In the genomic region with DNA sequence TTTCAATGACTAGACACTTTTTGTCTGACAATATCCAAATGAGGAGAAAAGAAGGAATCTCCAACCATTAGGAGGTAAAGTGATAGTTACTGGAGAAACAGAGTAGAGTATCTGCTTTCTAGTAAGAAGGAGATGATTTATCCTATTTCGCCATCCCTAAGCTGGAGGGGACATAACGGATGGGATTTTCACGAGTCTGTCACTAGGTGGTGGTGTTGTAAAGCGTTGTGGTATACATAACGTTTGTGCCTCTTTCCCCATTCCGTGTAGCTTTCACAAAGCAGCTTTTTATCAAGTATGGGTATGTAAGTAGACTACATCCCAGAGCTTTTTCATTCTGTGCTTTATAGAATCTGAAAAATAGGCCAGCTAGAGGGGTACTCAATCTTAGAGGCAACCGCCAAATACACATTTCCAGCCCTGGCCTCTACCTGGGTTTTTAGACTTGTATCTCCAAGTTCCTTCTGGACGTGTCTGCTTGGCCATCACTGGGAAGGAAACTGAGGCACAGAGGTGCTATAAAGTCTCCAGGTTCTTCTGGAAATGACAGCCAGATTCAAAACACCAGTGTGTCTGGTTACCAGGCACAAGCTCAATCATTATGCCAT, we compare ENCODE assay signal across 1 cellular context.
TF ChIP-seq lines count a peak whose summit lies in the region.

No MANE protein-coding gene starts in this region.

TF ChIP-seq in GM23338, 12 proteins besides CTCF, POLR2A, EP300 and RAD21 (continued from another document):
- TF ChIP-seq, protein P1, sequence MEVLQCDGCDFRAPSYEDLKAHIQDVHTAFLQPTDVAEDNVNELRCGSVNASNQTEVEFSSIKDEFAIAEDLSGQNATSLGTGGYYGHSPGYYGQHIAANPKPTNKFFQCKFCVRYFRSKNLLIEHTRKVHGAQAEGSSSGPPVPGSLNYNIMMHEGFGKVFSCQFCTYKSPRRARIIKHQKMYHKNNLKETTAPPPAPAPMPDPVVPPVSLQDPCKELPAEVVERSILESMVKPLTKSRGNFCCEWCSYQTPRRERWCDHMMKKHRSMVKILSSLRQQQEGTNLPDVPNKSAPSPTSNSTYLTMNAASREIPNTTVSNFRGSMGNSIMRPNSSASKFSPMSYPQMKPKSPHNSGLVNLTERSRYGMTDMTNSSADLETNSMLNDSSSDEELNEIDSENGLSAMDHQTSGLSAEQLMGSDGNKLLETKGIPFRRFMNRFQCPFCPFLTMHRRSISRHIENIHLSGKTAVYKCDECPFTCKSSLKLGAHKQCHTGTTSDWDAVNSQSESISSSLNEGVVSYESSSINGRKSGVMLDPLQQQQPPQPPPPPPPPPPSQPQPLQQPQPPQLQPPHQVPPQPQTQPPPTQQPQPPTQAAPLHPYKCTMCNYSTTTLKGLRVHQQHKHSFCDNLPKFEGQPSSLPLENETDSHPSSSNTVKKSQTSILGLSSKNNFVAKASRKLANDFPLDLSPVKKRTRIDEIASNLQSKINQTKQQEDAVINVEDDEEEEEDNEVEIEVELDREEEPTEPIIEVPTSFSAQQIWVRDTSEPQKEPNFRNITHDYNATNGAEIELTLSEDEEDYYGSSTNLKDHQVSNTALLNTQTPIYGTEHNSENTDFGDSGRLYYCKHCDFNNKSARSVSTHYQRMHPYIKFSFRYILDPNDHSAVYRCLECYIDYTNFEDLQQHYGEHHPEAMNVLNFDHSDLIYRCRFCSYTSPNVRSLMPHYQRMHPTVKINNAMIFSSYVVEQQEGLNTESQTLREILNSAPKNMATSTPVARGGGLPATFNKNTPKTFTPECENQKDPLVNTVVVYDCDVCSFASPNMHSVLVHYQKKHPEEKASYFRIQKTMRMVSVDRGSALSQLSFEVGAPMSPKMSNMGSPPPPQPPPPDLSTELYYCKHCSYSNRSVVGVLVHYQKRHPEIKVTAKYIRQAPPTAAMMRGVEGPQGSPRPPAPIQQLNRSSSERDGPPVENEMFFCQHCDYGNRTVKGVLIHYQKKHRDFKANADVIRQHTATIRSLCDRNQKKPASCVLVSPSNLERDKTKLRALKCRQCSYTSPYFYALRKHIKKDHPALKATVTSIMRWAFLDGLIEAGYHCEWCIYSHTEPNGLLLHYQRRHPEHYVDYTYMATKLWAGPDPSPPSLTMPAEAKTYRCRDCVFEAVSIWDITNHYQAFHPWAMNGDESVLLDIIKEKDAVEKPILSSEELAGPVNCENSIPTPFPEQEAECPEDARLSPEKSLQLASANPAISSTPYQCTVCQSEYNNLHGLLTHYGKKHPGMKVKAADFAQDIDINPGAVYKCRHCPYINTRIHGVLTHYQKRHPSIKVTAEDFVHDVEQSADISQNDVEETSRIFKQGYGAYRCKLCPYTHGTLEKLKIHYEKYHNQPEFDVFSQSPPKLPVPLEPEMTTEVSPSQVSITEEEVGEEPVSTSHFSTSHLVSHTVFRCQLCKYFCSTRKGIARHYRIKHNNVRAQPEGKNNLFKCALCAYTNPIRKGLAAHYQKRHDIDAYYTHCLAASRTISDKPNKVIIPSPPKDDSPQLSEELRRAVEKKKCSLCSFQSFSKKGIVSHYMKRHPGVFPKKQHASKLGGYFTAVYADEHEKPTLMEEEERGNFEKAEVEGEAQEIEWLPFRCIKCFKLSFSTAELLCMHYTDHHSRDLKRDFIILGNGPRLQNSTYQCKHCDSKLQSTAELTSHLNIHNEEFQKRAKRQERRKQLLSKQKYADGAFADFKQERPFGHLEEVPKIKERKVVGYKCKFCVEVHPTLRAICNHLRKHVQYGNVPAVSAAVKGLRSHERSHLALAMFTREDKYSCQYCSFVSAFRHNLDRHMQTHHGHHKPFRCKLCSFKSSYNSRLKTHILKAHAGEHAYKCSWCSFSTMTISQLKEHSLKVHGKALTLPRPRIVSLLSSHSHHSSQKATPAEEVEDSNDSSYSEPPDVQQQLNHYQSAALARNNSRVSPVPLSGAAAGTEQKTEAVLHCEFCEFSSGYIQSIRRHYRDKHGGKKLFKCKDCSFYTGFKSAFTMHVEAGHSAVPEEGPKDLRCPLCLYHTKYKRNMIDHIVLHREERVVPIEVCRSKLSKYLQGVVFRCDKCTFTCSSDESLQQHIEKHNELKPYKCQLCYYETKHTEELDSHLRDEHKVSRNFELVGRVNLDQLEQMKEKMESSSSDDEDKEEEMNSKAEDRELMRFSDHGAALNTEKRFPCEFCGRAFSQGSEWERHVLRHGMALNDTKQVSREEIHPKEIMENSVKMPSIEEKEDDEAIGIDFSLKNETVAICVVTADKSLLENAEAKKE (CRISPR knock-in tag; IDR thresholded peaks at IDR 0.05) = no peak
- TF ChIP-seq EZH2phosphoT487 (IDR thresholded peaks at IDR 0.05; ENCODE audit: unreplicated experiment) = no peak
- TF ChIP-seq NANOG (IDR thresholded peaks at IDR 0.05; ENCODE audit: borderline replicate concordance) = no peak
- TF ChIP-seq ZNF114 (CRISPR knock-in tag; IDR thresholded peaks at IDR 0.05) = no peak
